Comparison of ENCODE assay signal across 19 cellular contexts in the genomic region with DNA sequence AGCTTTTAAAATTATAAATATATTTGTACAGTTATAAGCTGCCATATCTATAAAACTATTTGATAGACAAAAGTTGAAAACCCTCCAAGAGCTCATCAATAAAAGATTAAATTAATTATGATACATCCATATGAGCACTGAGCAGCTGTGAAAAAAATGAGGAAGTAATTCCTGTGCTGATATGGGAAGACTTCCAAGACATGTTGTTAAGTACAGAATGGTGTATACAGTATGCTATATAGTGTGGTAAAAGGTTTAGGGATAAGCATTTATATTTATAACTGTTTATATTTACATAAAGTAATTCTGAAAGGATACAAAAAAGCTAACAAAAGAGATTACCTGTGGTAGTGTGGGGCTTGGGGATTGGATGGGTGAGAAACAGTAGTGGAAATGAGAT.
"Had no signal": no experiment of that assay in that cellular context is flagged by ENCODE, and none has a peak within 500 bp of the region (broad histone marks: within the 10 kb centered on the region; RNA-seq: fewer than 3 reads in every experiment).

No MANE protein-coding gene starts in this region.

- H3K36me3 Mint-ChIP-seq: memory B cell; naive thymus-derived CD4-positive, alpha-beta T cell; stimulated activated memory B cell treated with anti-CD40 and anti-IgM and Interleukin-4, amounts not matched to agents 10 μg/mL and 1 μg/mL and 100 μg/mL, for 72 hours; type B pancreatic cell had no signal

- H3K27ac Mint-ChIP-seq: memory B cell; naive thymus-derived CD4-positive, alpha-beta T cell; nephron; stimulated activated memory B cell treated with anti-CD40 and anti-IgM and Interleukin-4, amounts not matched to agents 10 μg/mL and 1 μg/mL and 100 μg/mL, for 72 hours; type B pancreatic cell had no signal

- H3K36me3 ChIP-seq: prostate gland, right atrium auricular region, tibial artery had no signal

- H3K4me3 ChIP-seq: dorsolateral prefrontal cortex, lung, prostate gland, right atrium auricular region, testis, tibial artery had no signal

- H3K4me1 ChIP-seq: prostate gland, testis had no signal

- H3K4me1 Mint-ChIP-seq: memory B cell; naive thymus-derived CD4-positive, alpha-beta T cell; stimulated activated memory B cell treated with anti-CD40 and anti-IgM and Interleukin-4, amounts not matched to agents 10 μg/mL and 1 μg/mL and 100 μg/mL, for 72 hours had no signal

- H3K27me3 Mint-ChIP-seq: memory B cell; naive thymus-derived CD4-positive, alpha-beta T cell; stimulated activated memory B cell treated with anti-CD40 and anti-IgM and Interleukin-4, amounts not matched to agents 10 μg/mL and 1 μg/mL and 100 μg/mL, for 72 hours; type B pancreatic cell had no signal

- H3K9me3 Mint-ChIP-seq: memory B cell; naive thymus-derived CD4-positive, alpha-beta T cell; nephron; stimulated activated memory B cell treated with anti-CD40 and anti-IgM and Interleukin-4, amounts not matched to agents 10 μg/mL and 1 μg/mL and 100 μg/mL, for 72 hours; type B pancreatic cell had no signal

- H3K27ac ChIP-seq: dorsolateral prefrontal cortex, prostate gland, right atrium auricular region, testis, tibial artery had no signal

- H3K9me3 ChIP-seq: prostate gland, right atrium auricular region, testis, tibial artery had no signal

- ATAC-seq: left lobe of liver; naive thymus-derived CD4-positive, alpha-beta T cell; sciatic nerve; stimulated activated memory B cell treated with anti-CD40 and anti-IgM and Interleukin-4, amounts not matched to agents 10 μg/mL and 1 μg/mL and 100 μg/mL, for 72 hours; stimulated activated naive CD8-positive, alpha-beta T cell treated with anti-CD3 and anti-CD28 coated beads, Interleukin-15, Interleukin-2, amounts not matched to agents 100 U/mL and 50 U/mL, for 24 hours had no signal

- DNase-seq: dorsolateral prefrontal cortex; effector CD4-positive, alpha-beta T cell; naive thymus-derived CD4-positive, alpha-beta T cell; nucleus accumbens; stimulated activated CD4-positive, alpha-beta T cell treated with anti-CD3 and anti-CD28 coated beads, Interleukin-2, amount 100 ng/mL, for 24 hours; stimulated activated CD4-positive, alpha-beta T cell treated with anti-CD3 and anti-CD28 coated beads, Interleukin-4, amount 100 ng/mL, for 4 hours; stimulated activated naive CD8-positive, alpha-beta T cell treated with anti-CD3 and anti-CD28 coated beads, Interleukin-15, Interleukin-2, amounts not matched to agents 100 U/mL and 50 U/mL, for 24 hours; substantia nigra; testis; tibial artery had no signal

- H3K27me3 ChIP-seq: dorsolateral prefrontal cortex, right atrium auricular region, testis, tibial artery had no signal

- H3K4me3 Mint-ChIP-seq: memory B cell; naive thymus-derived CD4-positive, alpha-beta T cell; nephron; stimulated activated memory B cell treated with anti-CD40 and anti-IgM and Interleukin-4, amounts not matched to agents 10 μg/mL and 1 μg/mL and 100 μg/mL, for 72 hours; type B pancreatic cell had no signal
